In the genomic region with DNA sequence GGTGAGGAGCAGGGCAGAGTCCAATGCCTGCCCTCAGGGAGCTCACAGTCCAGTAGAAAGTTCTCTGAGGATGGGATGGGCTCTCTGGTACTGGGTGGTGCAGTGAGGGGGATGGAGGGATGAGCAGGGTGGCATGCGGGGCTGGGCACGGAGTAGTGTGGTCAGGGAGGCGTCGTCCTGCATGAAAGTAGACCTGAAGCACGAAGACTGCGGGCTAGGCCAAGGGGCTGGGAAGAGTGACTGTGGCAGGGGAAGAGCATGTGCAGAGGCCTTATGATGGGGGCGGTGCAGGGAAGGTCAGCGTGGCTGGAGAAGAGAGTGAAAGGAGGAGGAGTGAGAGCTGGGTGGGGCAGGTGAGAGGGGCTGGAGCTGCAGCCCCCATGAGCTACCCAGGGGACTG, we compare ENCODE assay signal across 18 cellular contexts. TPM values are rescaled to one million over a fixed set of nuclear protein-coding genes. Genes with fewer than 3 reads are reported as not detected.
"Had no signal": no experiment of that assay in that cellular context is flagged by ENCODE, and none has a peak within 500 bp of the region (broad histone marks: within the 10 kb centered on the region; RNA-seq: fewer than 3 reads in every experiment).

No MANE protein-coding gene starts in this region.

- H3K36me3 Mint-ChIP-seq: brain, WTC11 had no signal

- H3K27ac Mint-ChIP-seq: activated naive CD4-positive, alpha-beta T cell treated with anti-CD3 and anti-CD28 coated beads, Interleukin-2, amount 50 U/mL, for 72 hours; brain; nephron; WTC11 had no signal

- H3K27ac ChIP-seq: dorsolateral prefrontal cortex, gastrocnemius medialis, tibial artery had no signal

- H3K4me1 ChIP-seq: gastrocnemius medialis, tibial artery had no signal

- H3K4me1 Mint-ChIP-seq: WTC11 had no signal

- H3K4me3 Mint-ChIP-seq: brain, nephron, WTC11 had no signal

- H3K36me3 ChIP-seq: gastrocnemius medialis, tibial artery had no signal

- H3K4me3 ChIP-seq: dorsolateral prefrontal cortex, esophagus squamous epithelium, gastrocnemius medialis, tibial artery had no signal

- H3K27me3 ChIP-seq: gastrocnemius medialis, tibial artery had no signal

- ATAC-seq: activated naive CD4-positive, alpha-beta T cell treated with anti-CD3 and anti-CD28 coated beads, Interleukin-2, amount 50 U/mL, for 72 hours; gastrocnemius medialis; stimulated activated naive CD8-positive, alpha-beta T cell treated with anti-CD3 and anti-CD28 coated beads, Interleukin-15, Interleukin-2, amounts not matched to agents 100 U/mL and 50 U/mL, for 24 hours; WTC11 had no signal

- DNase-seq: activated T-cell treated with anti-CD3 and anti-CD28 coated beads, Interleukin-2, amount 50 U/mL, for 1 hour; caudate nucleus; esophagus squamous epithelium; gastrocnemius medialis; hippocampal formation; retina; stimulated activated CD4-positive, alpha-beta T cell treated with anti-CD3 and anti-CD28 coated beads, Interleukin-12 subunit alpha, Interleukin-12 subunit beta, amount 100 ng/mL, for 4 hours; stimulated activated CD4-positive, alpha-beta T cell treated with anti-CD3 and anti-CD28 coated beads, Interleukin-4, amount 100 ng/mL, for 4 hours; stimulated activated naive CD8-positive, alpha-beta T cell treated with anti-CD3 and anti-CD28 coated beads, Interleukin-15, Interleukin-2, amounts not matched to agents 100 U/mL and 50 U/mL, for 24 hours; substantia nigra; T1000 had no signal

RNA-seq across cellular contexts. Expression of gene PITX1, which starts 52.3 kb away (rescaled TPM):
- total RNA-seq: liver had no signal
